ENCODE assay signal across 19 cellular contexts in the genomic region with DNA sequence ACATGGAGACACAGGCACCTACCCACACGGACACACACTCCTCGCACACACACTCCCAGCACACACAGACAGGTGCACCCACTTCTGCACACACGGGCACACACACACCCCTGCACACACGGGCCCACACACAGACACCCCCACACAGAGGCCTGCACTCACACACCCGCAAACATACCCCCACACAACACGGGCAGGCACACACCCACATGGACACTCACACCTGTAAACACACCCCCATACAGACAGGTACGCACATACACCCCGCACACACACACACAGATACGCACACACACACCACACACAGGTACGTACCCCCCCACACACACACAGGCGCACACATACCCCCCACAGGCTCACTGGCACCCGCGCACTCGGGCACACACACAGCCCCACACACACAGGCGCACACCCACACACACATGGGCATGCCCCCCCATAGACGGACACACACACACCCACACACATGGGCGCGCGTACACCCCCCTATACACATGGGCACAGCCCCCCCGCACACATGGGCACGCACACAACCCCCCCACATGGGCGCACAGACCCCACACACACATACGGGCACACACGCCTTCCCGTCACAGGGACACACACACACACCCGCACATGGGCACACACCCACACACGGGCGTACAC. TPM values are rescaled to one million over a fixed set of nuclear protein-coding genes. Genes with fewer than 3 reads are reported as not detected.
DNase-seq lines count a peak whose midpoint lies in the region; ATAC-seq, FAIRE-seq and TF ChIP-seq lines count a peak whose summit lies in the region.
"Had no signal": no experiment of that assay in that cellular context is flagged by ENCODE, and none has a peak within 500 bp of the region (broad histone marks: within the 10 kb centered on the region; RNA-seq: fewer than 3 reads in every experiment).

No MANE protein-coding gene starts in this region.

- POLR2A ChIA-PET in K562 (lab: Yijun Ruan, JAX): no interaction called here
- POLR2A ChIA-PET in PC-3 (lab: Charles Lee; ENCODE audit: unreplicated experiment): no interaction called here

- no peaks in the 10 kb centered on the region for H3K27me3 Mint-ChIP-seq in stimulated activated naive CD8-positive, alpha-beta T cell treated with anti-CD3 and anti-CD28 coated beads, Interleukin-15, amount 100 ng/mL, for 72 hours
- H3K27me3 Mint-ChIP-seq in nephron (ENCODE audit: low read depth): no peaks in the 10 kb centered on the region

- no peak overlapping the region for H2AFZ ChIP-seq in K562 (ENCODE audit: low read depth, low read length)
- no peak overlapping the region for H2AFZ ChIP-seq in PC-3 (ENCODE audit: low read length)
- H2AFZ ChIP-seq: GM23248 had no signal

- no peak overlapping the region for H3K4me3 ChIP-seq in K562
- H3K4me3 ChIP-seq in PC-3 (ENCODE audit: low read length): no peak overlapping the region
- H3K4me3 ChIP-seq: GM23248, HAP-1 had no signal

- no peak for TF ChIP-seq EP300 in K562 (IDR thresholded peaks at IDR 0.05; ENCODE audit: low read length)

- peak; percentile 49; the same call in 1 of the 2 replicates for TF ChIP-seq POLR2A in K562 (conservative IDR thresholded peaks at IDR 0.05)

- no peak for DNase-seq in stimulated activated naive CD8-positive, alpha-beta T cell treated with anti-CD3 and anti-CD28 coated beads, Interleukin-15, amount 100 ng/mL, for 72 hours
- no peak for DNase-seq in stimulated activated naive CD8-positive, alpha-beta T cell treated with anti-CD3 and anti-CD28 coated beads, Interleukin-15, Interleukin-2, amounts not matched to agents 100 U/mL and 50 U/mL, for 24 hours
- peak in 2 of 4 experiments; percentile 6 to 14 for DNase-seq in K562 (ENCODE audit: extremely low read depth in 1 of 4, low spot score in 3 of 4)
- no peak for DNase-seq in urothelium cell line (ENCODE audit: low spot score)
- DNase-seq in HPDE6-E6E7 (ENCODE audit: extremely low spot score): no peak
- DNase-seq in GM19239 (ENCODE audit: insufficient read length, low spot score): no peak
- DNase-seq in PC-3: no peak
- DNase-seq: GM23248, NCI-H1105, NCI-H146, NCI-H2029, NCI-H2227 treated with DMSO at 0.1 percent for 48 hours, NCI-H510A, SIG-M5 had no signal

- WGBS in K562 (ENCODE audit: insufficient coverage, low coverage, missing lambda C conversion rate): 98% methylated on average over 18 of the region's 28 CpGs

- H3F3A ChIP-seq in PC-3 (ENCODE audit: low read length, unreplicated experiment): no peaks in the 10 kb centered on the region

- H3K36me3 ChIP-seq in K562 (ENCODE audit: control insufficient read depth, insufficient read depth, low read length): peaks cover 75% of the 10 kb centered on the region
- peaks cover 33% of the 10 kb centered on the region for H3K36me3 ChIP-seq in PC-3 (ENCODE audit: low read depth, low read length)

- H3K9ac ChIP-seq in K562 (ENCODE audit: insufficient read depth in 1 of 2, low read depth in 2 of 2, low read length in 2 of 2) (no peak overlapping the region; a peak in 1 of 4 replicates), PC-3 (ENCODE audit: low read length) (no peak overlapping the region)
- H3K9ac ChIP-seq: GM23248 had no signal

- H3K9me3 ChIP-seq in K562 (replicated peaks; ENCODE audit: control insufficient read depth, insufficient read depth, low read depth, low read length): no peaks in the 10 kb centered on the region
- H3K9me3 ChIP-seq in PC-3 (ENCODE audit: low read length): no peaks in the 10 kb centered on the region
- H3K9me3 ChIP-seq: HAP-1 had no signal

- H3K4me3 Mint-ChIP-seq in stimulated activated naive CD8-positive, alpha-beta T cell treated with anti-CD3 and anti-CD28 coated beads, Interleukin-15, amount 100 ng/mL, for 72 hours: no peak overlapping the region
- H3K4me3 Mint-ChIP-seq in nephron: peak overlapping the region in 2 of 3 experiments; percentile 8 to 32

- no peak overlapping the region for H3K27ac Mint-ChIP-seq in stimulated activated naive CD8-positive, alpha-beta T cell treated with anti-CD3 and anti-CD28 coated beads, Interleukin-15, amount 100 ng/mL, for 72 hours
- no peak overlapping the region for H3K27ac Mint-ChIP-seq in nephron

- H3K9me3 Mint-ChIP-seq in stimulated activated naive CD8-positive, alpha-beta T cell treated with anti-CD3 and anti-CD28 coated beads, Interleukin-15, amount 100 ng/mL, for 72 hours: no peaks in the 10 kb centered on the region
- H3K9me3 Mint-ChIP-seq in nephron: no peaks in the 10 kb centered on the region

- no peak for TF ChIP-seq RAD21 in K562 (CRISPR knock-in tag; conservative IDR thresholded peaks at IDR 0.05 in 1 of 2, IDR thresholded peaks at IDR 0.05 in 1 of 2)

- FAIRE-seq in K562 (lab: Jason Lieb, UNC) (no peak), urothelium cell line (lab: Jason Lieb, UNC) (peak; percentile 90), GM19239 (lab: Jason Lieb, UNC) (no peak)
- FAIRE-seq: A204.1 had no signal

- H4K20me1 ChIP-seq in K562 (replicated peaks; ENCODE audit: control insufficient read depth, insufficient read depth, low read length) (no peaks in the 10 kb centered on the region), PC-3 (ENCODE audit: low read length) (peaks cover 5% of the 10 kb centered on the region; the same call in 1 of the 2 replicates)

- CTCF ChIA-PET in K562 (lab: Yijun Ruan, JAX; ENCODE audit: low intra/inter-chr PET ratio): no interaction called here
- CTCF ChIA-PET in PC-3 (lab: Charles Lee): no interaction called here

- peaks cover 23% of the 10 kb centered on the region for H3K79me2 ChIP-seq in K562 (ENCODE audit: control insufficient read depth, insufficient read depth, low read length)
- H3K79me2 ChIP-seq in PC-3 (ENCODE audit: low read length): peaks cover 31% of the 10 kb centered on the region

- ATAC-seq in stimulated activated naive CD8-positive, alpha-beta T cell treated with anti-CD3 and anti-CD28 coated beads, Interleukin-15, amount 100 ng/mL, for 72 hours: peak; percentile 57
- no peak for ATAC-seq in stimulated activated naive CD8-positive, alpha-beta T cell treated with anti-CD3 and anti-CD28 coated beads, Interleukin-15, Interleukin-2, amounts not matched to agents 100 U/mL and 50 U/mL, for 24 hours
- ATAC-seq in K562 (no peak), PC-3 (no peak)

- H3K9me2 ChIP-seq in PC-3 (replicated peaks; ENCODE audit: low read length): no peaks in the 10 kb centered on the region

- H3K36me3 Mint-ChIP-seq in nephron (ENCODE audit: low read depth): peaks cover 17% of the 10 kb centered on the region

- no peak overlapping the region for H3K27ac ChIP-seq in K562 (ENCODE audit: extremely low read depth, low read depth, low read length)
- no peak overlapping the region for H3K27ac ChIP-seq in PC-3 (ENCODE audit: low read length)
- H3K27ac ChIP-seq: C4-2B, GM23248, RWPE1 had no signal

- BruUV-seq in K562 (replicated peaks; lab: Mats Ljungman, UMichigan) (no TSS peak), PC-3 (replicated peaks; lab: Mats Ljungman, UMichigan) (no TSS peak)

- TF ChIP-seq CTCF in K562 (IDR thresholded peaks at IDR 0.05 in 2 of 3, conservative IDR thresholded peaks at IDR 0.05 in 1 of 3; ENCODE audit: insufficient read depth in 2 of 3, low read depth in 1 of 3, low read length in 3 of 3): no peak
- TF ChIP-seq CTCF in nephron (IDR thresholded peaks at IDR 0.05; ENCODE audit: unreplicated experiment in 3 of 3): no peak
- TF ChIP-seq CTCF in PC-3 (conservative IDR thresholded peaks at IDR 0.05; ENCODE audit: low read depth, low read length): no peak

- H3K4me1 Mint-ChIP-seq in stimulated activated naive CD8-positive, alpha-beta T cell treated with anti-CD3 and anti-CD28 coated beads, Interleukin-15, amount 100 ng/mL, for 72 hours: peaks cover 7% of the 10 kb centered on the region
- H3K4me1 Mint-ChIP-seq in nephron: no peaks in the 10 kb centered on the region

- H3K4me2 ChIP-seq in K562 (ENCODE audit: insufficient read depth, low read length) (no peak overlapping the region), PC-3 (ENCODE audit: low read length) (no peak overlapping the region)

- H3K4me1 ChIP-seq in K562 (replicated peaks in 1 of 2; ENCODE audit: control insufficient read depth in 2 of 2, insufficient read depth in 2 of 2, low read length in 2 of 2) (peaks cover 0 to 17% of the 10 kb centered on the region in 2 experiments; a peak in 2 of 5 replicates), PC-3 (ENCODE audit: insufficient read depth, low read length) (no peaks in the 10 kb centered on the region)
- H3K4me1 ChIP-seq: HAP-1 had no signal

- H3K9me1 ChIP-seq in K562 (ENCODE audit: control insufficient read depth, insufficient read depth, low read length): no peaks in the 10 kb centered on the region

- intact Hi-C loops in K562 (cut with micrococcal nuclease): loop anchor here (10.0 kb wide), 1 partner anchor 123 kb away; a partner anchor contains a TSS
- intact Hi-C loops in PC-3 (cut with micrococcal nuclease): no loop called here

- no peaks in the 10 kb centered on the region for H3K27me3 ChIP-seq in K562 (ENCODE audit: control insufficient read depth in 2 of 2, insufficient read depth in 2 of 2, low read length in 2 of 2)
- no peaks in the 10 kb centered on the region for H3K27me3 ChIP-seq in PC-3 (ENCODE audit: low read length)

- in situ Hi-C loops in K562 (cut with MboI): no loop called here

RNA-seq across cellular contexts. Expression of a gene that starts 6.1 kb away (rescaled TPM):
- 54.7 and 190 TPM in 2 replicates for total RNA-seq in K562 (2011; cell fraction: chromatin; rRNA removed; ENCODE audit: low replicate concordance)
- total RNA-seq in K562 (2011; cell fraction: nucleolus; rRNA removed): 155 and 182 TPM in 2 replicates
- total RNA-seq in K562 (2011; cell fraction: nucleoplasm; rRNA removed): 64.8 and 77.4 TPM in 2 replicates
- total RNA-seq in K562 (2014; rRNA removed) (173 and 183 TPM in 2 replicates), K562 (2014; rRNA removed; fragmentation: Illumina TruSeq; extraction: Trizol) (18.6 and 20.2 TPM in 2 replicates), K562 (2015; rRNA removed; fragmentation: Illumina TruSeq; extraction: Trizol) (80.1 and 87.1 TPM in 2 replicates), K562 (2021) (151 and 167 TPM in 2 replicates), PC-3 (2014; rRNA removed) (186 and 243 TPM in 2 replicates)
- polyA plus RNA-seq in K562 (2011; rRNA removed) (36.7 and 40.8 TPM in 2 replicates), K562 (2014; fragmentation: Illumina TruSeq; extraction: Trizol) (29.2 and 90.5 TPM in 2 replicates), K562 (2014; fragmentation: Nextera tagmentation; extraction: Ambion mirVana) (1 to 10 TPM in 1 of 2 experiments, under 1 TPM in 1; 0.10 to 1.0 TPM), K562 (2014; rRNA removed) (123 and 131 TPM in 2 replicates)
- 47.1 and 118 TPM in 2 replicates for polyA plus RNA-seq in K562 (2011; cell fraction: cytosol; rRNA removed)
- 98.3 and 162 TPM in 2 replicates for polyA plus RNA-seq in K562 (2011; cell fraction: nucleus; rRNA removed)
- 69.9 and 90.0 TPM in 2 replicates for polyA plus RNA-seq in K562 (2012)
- 14.9 and 33.5 TPM in 2 replicates for polyA minus RNA-seq in K562 (2011; rRNA and poly(A)+ RNA removed)
- 50.2 and 62.0 TPM in 2 replicates for polyA minus RNA-seq in K562 (2011; cell fraction: cytosol; rRNA and poly(A)+ RNA removed)
- 28.4 and 31.9 TPM in 2 replicates for polyA minus RNA-seq in K562 (2011; cell fraction: nucleus; rRNA and poly(A)+ RNA removed)

RNA-seq across cellular contexts. Expression of a gene that starts 22.3 kb away (rescaled TPM):
- 1.2 and 8.3 TPM in 2 replicates for total RNA-seq in K562 (2011; cell fraction: chromatin; rRNA removed; ENCODE audit: low replicate concordance)
- 5.3 and 6.0 TPM in 2 replicates for total RNA-seq in K562 (2011; cell fraction: nucleolus; rRNA removed)
- total RNA-seq in K562 (2011; cell fraction: nucleoplasm; rRNA removed): 2.6 and 6.0 TPM in 2 replicates
- total RNA-seq in K562 (2014; rRNA removed) (0.78 TPM in 1 of 2 replicates, not detected in the other), K562 (2014; rRNA removed; fragmentation: Illumina TruSeq; extraction: Trizol) (not detected in 2 replicates), K562 (2015; rRNA removed; fragmentation: Illumina TruSeq; extraction: Trizol) (0.38 and 0.43 TPM in 2 replicates), K562 (2021) (1.3 and 2.0 TPM in 2 replicates), PC-3 (2014; rRNA removed) (0.87 and 2.0 TPM in 2 replicates)
- polyA plus RNA-seq in K562 (2011; rRNA removed) (0.24 TPM in 2 replicates), K562 (2014; fragmentation: Illumina TruSeq; extraction: Trizol) (not detected in 2 replicates), K562 (2014; fragmentation: Nextera tagmentation; extraction: Ambion mirVana) (not detected), K562 (2014; rRNA removed) (0.28 and 0.94 TPM in 2 replicates)
- polyA plus RNA-seq in K562 (2011; cell fraction: cytosol; rRNA removed): 0.46 TPM in 1 of 2 replicates, not detected in the other
- 3.5 and 8.1 TPM in 2 replicates for polyA plus RNA-seq in K562 (2011; cell fraction: nucleus; rRNA removed)
- 1.1 and 3.2 TPM in 2 replicates for polyA plus RNA-seq in K562 (2012)
- polyA minus RNA-seq in K562 (2011; rRNA and poly(A)+ RNA removed): not detected in 2 replicates
- not detected in 2 replicates for polyA minus RNA-seq in K562 (2011; cell fraction: cytosol; rRNA and poly(A)+ RNA removed)
- 0.56 and 0.67 TPM in 2 replicates for polyA minus RNA-seq in K562 (2011; cell fraction: nucleus; rRNA and poly(A)+ RNA removed)

RNA-seq across cellular contexts. Expression of a gene that starts 46.5 kb away (rescaled TPM):
- 197 and 522 TPM in 2 replicates for total RNA-seq in K562 (2011; cell fraction: chromatin; rRNA removed; ENCODE audit: low replicate concordance)
- total RNA-seq in K562 (2011; cell fraction: nucleolus; rRNA removed): 417 and 489 TPM in 2 replicates
- 246 and 263 TPM in 2 replicates for total RNA-seq in K562 (2011; cell fraction: nucleoplasm; rRNA removed)
- total RNA-seq in K562 (2014; rRNA removed): 106 and 126 TPM in 2 replicates
- 10.3 and 15.6 TPM in 2 replicates for total RNA-seq in K562 (2014; rRNA removed; fragmentation: Illumina TruSeq; extraction: Trizol)
- 43.2 and 45.2 TPM in 2 replicates for total RNA-seq in K562 (2015; rRNA removed; fragmentation: Illumina TruSeq; extraction: Trizol)
- 92.0 and 93.4 TPM in 2 replicates for total RNA-seq in K562 (2021)
- 27.7 and 27.9 TPM in 2 replicates for polyA plus RNA-seq in K562 (2011; rRNA removed)
- polyA plus RNA-seq in K562 (2011; cell fraction: cytosol; rRNA removed): 18.3 and 42.9 TPM in 2 replicates
- polyA plus RNA-seq in K562 (2011; cell fraction: nucleus; rRNA removed): 168 and 341 TPM in 2 replicates
- polyA plus RNA-seq in K562 (2012): 31.9 and 52.8 TPM in 2 replicates
- polyA plus RNA-seq in K562 (2014; fragmentation: Illumina TruSeq; extraction: Trizol): 18.9 and 42.2 TPM in 2 replicates
- polyA plus RNA-seq in K562 (2014; fragmentation: Nextera tagmentation; extraction: Ambion mirVana): under 1 TPM; 0.07 to 0.77 TPM
- polyA plus RNA-seq in K562 (2014; rRNA removed): 113 and 117 TPM in 2 replicates
- polyA minus RNA-seq in K562 (2011; rRNA and poly(A)+ RNA removed): 6.7 and 14.8 TPM in 2 replicates
- polyA minus RNA-seq in K562 (2011; cell fraction: cytosol; rRNA and poly(A)+ RNA removed): 23.6 and 41.7 TPM in 2 replicates
- polyA minus RNA-seq in K562 (2011; cell fraction: nucleus; rRNA and poly(A)+ RNA removed): 44.3 and 53.4 TPM in 2 replicates
- total RNA-seq in PC-3 (2014; rRNA removed): 140 and 190 TPM in 2 replicates

RNA-seq across cellular contexts. Expression of a gene that starts 56.6 kb away (rescaled TPM):
- 158 and 318 TPM in 2 replicates for total RNA-seq in K562 (2011; cell fraction: chromatin; rRNA removed; ENCODE audit: low replicate concordance)
- total RNA-seq in K562 (2011; cell fraction: nucleolus; rRNA removed): 177 TPM in 2 replicates
- total RNA-seq in K562 (2011; cell fraction: nucleoplasm; rRNA removed): 165 and 176 TPM in 2 replicates
- total RNA-seq in K562 (2014; rRNA removed) (157 and 175 TPM in 2 replicates), K562 (2014; rRNA removed; fragmentation: Illumina TruSeq; extraction: Trizol) (75.3 and 77.6 TPM in 2 replicates), K562 (2015; rRNA removed; fragmentation: Illumina TruSeq; extraction: Trizol) (79.3 and 80.4 TPM in 2 replicates), K562 (2021) (185 and 187 TPM in 2 replicates), PC-3 (2014; rRNA removed) (283 and 310 TPM in 2 replicates)
- polyA plus RNA-seq in K562 (2011; rRNA removed) (77.5 and 94.6 TPM in 2 replicates), K562 (2014; fragmentation: Illumina TruSeq; extraction: Trizol) (184 and 187 TPM in 2 replicates), K562 (2014; fragmentation: Nextera tagmentation; extraction: Ambion mirVana) (10 to 100 TPM; 70.8 to 90.8 TPM), K562 (2014; rRNA removed) (201 and 217 TPM in 2 replicates)
- polyA plus RNA-seq in K562 (2011; cell fraction: cytosol; rRNA removed): 108 and 136 TPM in 2 replicates
- 118 and 152 TPM in 2 replicates for polyA plus RNA-seq in K562 (2011; cell fraction: nucleus; rRNA removed)
- 185 and 187 TPM in 2 replicates for polyA plus RNA-seq in K562 (2012)
- 79.6 and 115 TPM in 2 replicates for polyA minus RNA-seq in K562 (2011; rRNA and poly(A)+ RNA removed)
- 73.7 and 101 TPM in 2 replicates for polyA minus RNA-seq in K562 (2011; cell fraction: cytosol; rRNA and poly(A)+ RNA removed)
- polyA minus RNA-seq in K562 (2011; cell fraction: nucleus; rRNA and poly(A)+ RNA removed): 42.8 and 44.6 TPM in 2 replicates

Comparison
In these comparisons a context has a peak if more than half of its experiments do, and no peak if none do; other contexts are left out.
1. H3K4me3 Mint-ChIP-seq: peak in nephron (2 of 3); none in stimulated activated naive CD8-positive, alpha-beta T cell treated with anti-CD3 and anti-CD28 coated beads, Interleukin-15, amount 100 ng/mL, for 72 hours (0 of 2).